29 cellular contexts compared by ENCODE assay signal in genomic region chr5:165094782-165095181, GRCh38.
"Had no signal": no experiment of that assay in that cellular context is flagged by ENCODE, and none has a peak within 500 bp of the region (broad histone marks: within the 10 kb centered on the region; RNA-seq: fewer than 3 reads in every experiment).

No MANE protein-coding gene starts in this region.

- H3K27ac ChIP-seq: brain microvascular endothelial cell, colonic mucosa, epithelial cell of prostate, esophagus squamous epithelium, VCaP had no signal

- H3K9me3 ChIP-seq: colonic mucosa had no signal

- ATAC-seq: activated CD4-positive, CD25-positive, alpha-beta regulatory T cell treated with anti-CD3 and anti-CD28 coated beads, Interleukin-2, amount 50 U/mL, for 24 hours; activated CD8-positive, alpha-beta T cell treated with anti-CD3 and anti-CD28 coated beads for 36 hours; activated T-cell treated with anti-CD3 and anti-CD28 coated beads, Interleukin-2, amount 50 U/mL, for 4 hours; activated T-helper 17 cell treated with anti-CD3 and anti-CD28 coated beads, Interleukin-2, amount 50 U/mL, for 72 hours; T-helper 17 cell had no signal

- H3K4me1 ChIP-seq: colonic mucosa, esophagus squamous epithelium had no signal

- H3K27me3 ChIP-seq: brain microvascular endothelial cell, colonic mucosa, esophagus squamous epithelium had no signal

- FAIRE-seq: astrocyte, bronchial epithelial cell, endometrium, endothelial cell of umbilical vein had no signal

- DNase-seq: activated B cell treated with CpG ODN at 0.5 μM for 24 hours; activated CD4-positive, alpha-beta T cell treated with anti-CD3 and anti-CD28 coated beads for 48 hours; activated CD4-positive, alpha-beta T cell treated with anti-CD3 and anti-CD28 coated beads, Interleukin-2, amount 50 U/mL, for 1 hour; activated CD4-positive, alpha-beta T cell treated with anti-CD3 and anti-CD28 coated beads, Interleukin-2, amount 50 U/mL, for 48 hours; activated CD8-positive, alpha-beta memory T cell treated with anti-CD3 and anti-CD28 coated beads for 24 hours; activated CD8-positive, alpha-beta T cell treated with anti-CD3 and anti-CD28 coated beads for 36 hours; activated effector memory CD4-positive, alpha-beta T cell treated with Interleukin-2 at 50 U/mL for 16 hours; activated gamma-delta T cell treated with Interleukin-2 at 50 U/mL for 16 hours; activated naive CD4-positive, alpha-beta T cell treated with anti-CD3 and anti-CD28 coated beads, Interleukin-2, amount 50 U/mL, for 16 hours; activated naive CD4-positive, alpha-beta T cell treated with Interleukin-2 at 50 U/mL for 16 hours; activated T-cell treated with anti-CD3 and anti-CD28 coated beads, Interleukin-2, amount 50 U/mL, for 4 hours; amniotic stem cell; anterior cingulate cortex; brain microvascular endothelial cell; colonic mucosa; effector CD8-positive, alpha-beta T cell; esophagus squamous epithelium; foreskin melanocyte; head of caudate nucleus; T-helper 1 cell; T-helper 17 cell had no signal

- H3K36me3 ChIP-seq: brain microvascular endothelial cell, colonic mucosa, esophagus squamous epithelium had no signal

- H3K4me3 ChIP-seq: colonic mucosa, esophagus squamous epithelium had no signal
